Comparison of ENCODE assay signal across 1 cellular context in the genomic region with DNA sequence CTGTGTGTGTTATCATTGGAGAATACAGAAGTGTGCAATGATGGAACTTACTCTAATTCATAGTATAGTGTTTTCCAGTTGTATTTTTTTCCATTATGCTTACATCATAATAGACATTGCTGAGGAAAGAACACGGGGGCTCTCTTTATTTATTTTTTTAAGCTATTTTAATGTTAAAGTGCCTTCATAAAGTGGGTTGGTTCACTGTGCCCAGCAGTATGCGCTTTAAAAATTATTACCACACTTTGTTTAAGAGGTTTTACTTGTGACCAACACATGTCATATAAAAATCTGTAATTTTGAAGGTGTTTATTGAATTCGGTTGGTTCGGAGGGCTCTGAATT.
TF ChIP-seq lines count a peak whose summit lies in the region.

No MANE protein-coding gene starts in this region.

TF ChIP-seq in GM23338, 12 proteins besides CTCF, POLR2A, EP300 and RAD21 (continued from another document):
- TF ChIP-seq ZNF462 (CRISPR knock-in tag; IDR thresholded peaks at IDR 0.05) (no peak), ZNF114 (CRISPR knock-in tag; IDR thresholded peaks at IDR 0.05) (no peak), NANOG (IDR thresholded peaks at IDR 0.05; ENCODE audit: borderline replicate concordance) (no peak), ZNF331 (CRISPR knock-in tag; IDR thresholded peaks at IDR 0.05; ENCODE audit: low read depth) (no peak)
